In genomic region chr18:31683968-31684278, GRCh38 we compare ENCODE assay signal across 1 cellular context.
TF ChIP-seq lines count a peak whose summit lies in the region.

No MANE protein-coding gene starts in this region.

TF ChIP-seq in IMR-90, 13 proteins besides CTCF, POLR2A, EP300 and RAD21 (continued from another document):
- TF ChIP-seq USF2 (IDR thresholded peaks at IDR 0.05; ENCODE audit: low read depth, low read length) = no peak
- TF ChIP-seq RFX5 (IDR thresholded peaks at IDR 0.05; ENCODE audit: low read depth, low read length) = no peak
